1 cellular context compared by ENCODE assay signal in genomic region chr3:32991781-32992180, GRCh38.
TF ChIP-seq lines count a peak whose summit lies in the region.

No MANE protein-coding gene starts in this region.

TF ChIP-seq in H1, 55 proteins besides CTCF, POLR2A, EP300 and RAD21:
- no peak for TF ChIP-seq MAFK (IDR thresholded peaks at IDR 0.05; ENCODE audit: low read depth, low read length)
- TF ChIP-seq HDAC6 (IDR thresholded peaks at IDR 0.05; ENCODE audit: low read depth, low read length) = no peak
TF ChIP-seq in H1: peak in this region for 0.
